In the genomic region with DNA sequence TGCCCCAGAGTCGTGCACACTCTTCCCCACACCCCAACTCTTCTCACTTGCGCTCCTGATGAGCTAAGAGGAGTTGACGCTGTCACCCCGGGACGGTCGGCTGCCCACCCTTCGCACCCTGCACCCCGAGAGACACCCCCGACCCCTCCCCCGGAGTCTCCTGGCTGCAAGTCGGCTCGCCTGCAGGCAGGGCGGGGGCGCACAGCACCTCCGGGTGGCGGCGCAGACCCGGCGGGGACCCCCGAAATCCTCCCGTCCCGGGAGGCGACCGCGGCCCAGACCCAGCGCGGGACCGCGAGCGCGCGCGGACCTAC, we compare ENCODE assay signal across 8 cellular contexts. TPM values are rescaled to one million over a fixed set of nuclear protein-coding genes. Genes with fewer than 3 reads are reported as not detected.
DNase-seq lines count a peak whose midpoint lies in the region; ATAC-seq and TF ChIP-seq lines count a peak whose summit lies in the region.

No MANE protein-coding gene starts in this region.

- peaks cover 23% of the 10 kb centered on the region for H3K27me3 ChIP-seq in NT2/D1 (ENCODE audit: insufficient read depth, insufficient read length)
- peaks cover 0 to 62% (median 0%) of the 10 kb centered on the region in 4 donors for H3K27me3 ChIP-seq in esophagus squamous epithelium
- no peaks in the 10 kb centered on the region for H3K27me3 ChIP-seq in ovary

- ATAC-seq in HG03097 (IDR thresholded peaks at IDR 0.05; ENCODE audit: low FRiP score, unreplicated experiment) (no peak), GM21786 (IDR thresholded peaks at IDR 0.05; ENCODE audit: unreplicated experiment) (no peak)

- no peaks in the 10 kb centered on the region for H3K36me3 ChIP-seq in NT2/D1 (ENCODE audit: insufficient read depth, insufficient read length, low read length)
- H3K36me3 ChIP-seq in esophagus squamous epithelium, result no peaks in the 10 kb centered on the region
- H3K36me3 ChIP-seq in ovary, result no peaks in the 10 kb centered on the region

- H3K9me3 ChIP-seq in NT2/D1 (ENCODE audit: insufficient read depth, low read length), result no peaks in the 10 kb centered on the region
- no peaks in the 10 kb centered on the region for H3K9me3 ChIP-seq in esophagus squamous epithelium
- H3K9me3 ChIP-seq in ovary, result no peaks in the 10 kb centered on the region

- peak overlapping the region; percentile 44 for H3K27ac ChIP-seq in C4-2B
- peak overlapping the region; percentile 41 to 88 (median 70) for H3K27ac ChIP-seq in esophagus squamous epithelium
- peak overlapping the region; percentile 91 to 98 for H3K27ac ChIP-seq in ovary

- 40% methylated on average over 1 of the region's 33 CpGs; no CpG with 5 or more reads in 1 of the 2 donors for WGBS in esophagus squamous epithelium, 2 donors
- WGBS in ovary, 3 donors, result 0 to 1% (median 1%) methylated on average over 29 to 33 of the region's 33 CpGs

- H3K4me1 ChIP-seq in NT2/D1 (ENCODE audit: insufficient read depth, insufficient read length) (peaks cover 9% of the 10 kb centered on the region), esophagus squamous epithelium (peaks cover 17 to 83% (median 26%) of the 10 kb centered on the region in 3 donors), ovary (ENCODE audit: insufficient read depth) (peaks cover 23% of the 10 kb centered on the region)

- H3K4me3 ChIP-seq in NT2/D1 (ENCODE audit: insufficient read length, low read depth) (peak overlapping the region; percentile 62), esophagus squamous epithelium (peak overlapping the region; percentile 37 to 83 (median 57)), ovary (peak overlapping the region; percentile 62)

- TF ChIP-seq EP300 in ovary (IDR thresholded peaks at IDR 0.05), result no peak

- TF ChIP-seq CTCF in C4-2B (conservative IDR thresholded peaks at IDR 0.05) (no peak), esophagus squamous epithelium (IDR thresholded peaks at IDR 0.05) (no peak), ovary (IDR thresholded peaks at IDR 0.05) (peak in 1 of 3 donors; percentile 12)

- DNase-seq in NT2/D1 (ENCODE audit: low read depth, low spot score), result no peak
- DNase-seq in esophagus squamous epithelium (lab: John Stamatoyannopoulos, UW), result no peak
- peak in 1 of 5 donors; percentile 70 for DNase-seq in ovary
- DNase-seq in NCI-H345 treated with DMSO at 0.1 percent for 48 hours (lab: John Stamatoyannopoulos, UW; ENCODE audit: unreplicated experiment), result no peak
- no peak for DNase-seq in NCI-H1105 (lab: John Stamatoyannopoulos, UW)

- TF ChIP-seq POLR2A in esophagus squamous epithelium (IDR thresholded peaks at IDR 0.05) (no peak), ovary (IDR thresholded peaks at IDR 0.05) (no peak)

- intact Hi-C loops in esophagus squamous epithelium (cut with DNase I), result no loop called here
- intact Hi-C loops in ovary (cut with DNase I), result no loop called here

- peak overlapping the region; percentile 80 for H3K9ac ChIP-seq in NT2/D1 (ENCODE audit: insufficient read length, low read depth)

RNA-seq across cellular contexts. Expression of gene RAB3IL1, which starts 0.4 kb away (rescaled TPM):
- total RNA-seq in esophagus squamous epithelium (10 to 100 TPM in 1 of 4 donors, 1 to 10 TPM in 2, under 1 TPM in 1; 0.15 to 10.3 (median 5.0) TPM), ovary (10 to 100 TPM; 14.1 to 90.0 (median 53.8) TPM)
- polyA plus RNA-seq in ovary, result 10 to 100 TPM in 1 of 2 donors, 1 to 10 TPM in 1; 4.5 to 42.8 TPM

RNA-seq across cellular contexts. Expression of gene FADS3, which starts 25.7 kb away (rescaled TPM):
- 10 to 100 TPM in 1 of 4 donors, 1 to 10 TPM in 3; 6.1 to 16.0 (median 7.1) TPM for total RNA-seq in esophagus squamous epithelium
- total RNA-seq in ovary, result 10 to 100 TPM; 21.9 to 85.8 (median 41.3) TPM
- 10 to 100 TPM; 10.6 to 52.3 TPM for polyA plus RNA-seq in ovary

RNA-seq across cellular contexts. Expression of gene BEST1, which starts 33.2 kb away (rescaled TPM):
- total RNA-seq in esophagus squamous epithelium (1 to 10 TPM in 1 of 4 donors, under 1 TPM in 3; 0.08 to 2.7 (median 0.39) TPM), ovary (10 to 100 TPM in 1 of 7 donors, 1 to 10 TPM in 6; 1.0 to 17.8 (median 6.1) TPM)
- polyA plus RNA-seq in ovary, result 1 to 10 TPM; 3.5 to 4.0 TPM

RNA-seq across cellular contexts. Expression of gene FTH1, which starts 50.4 kb away (rescaled TPM):
- total RNA-seq in esophagus squamous epithelium (1,000 to 10,000 TPM in 1 of 4 donors, 100 to 1,000 TPM in 3; 716 to 1,904 (median 760) TPM), ovary (1,000 to 10,000 TPM; 1,118 to 2,442 (median 2,118) TPM)
- 1,000 to 10,000 TPM; 2,228 to 5,649 TPM for polyA plus RNA-seq in ovary

Comparison
In these comparisons a context has a peak if more than half of its experiments do, and no peak if none do; other contexts are left out.
1. H3K27ac ChIP-seq: peak in every context shown above with its lines; median percentile 94 in ovary; 70 in esophagus squamous epithelium; 44 in C4-2B.